ENCODE assay signal across 7 cellular contexts in the genomic region with DNA sequence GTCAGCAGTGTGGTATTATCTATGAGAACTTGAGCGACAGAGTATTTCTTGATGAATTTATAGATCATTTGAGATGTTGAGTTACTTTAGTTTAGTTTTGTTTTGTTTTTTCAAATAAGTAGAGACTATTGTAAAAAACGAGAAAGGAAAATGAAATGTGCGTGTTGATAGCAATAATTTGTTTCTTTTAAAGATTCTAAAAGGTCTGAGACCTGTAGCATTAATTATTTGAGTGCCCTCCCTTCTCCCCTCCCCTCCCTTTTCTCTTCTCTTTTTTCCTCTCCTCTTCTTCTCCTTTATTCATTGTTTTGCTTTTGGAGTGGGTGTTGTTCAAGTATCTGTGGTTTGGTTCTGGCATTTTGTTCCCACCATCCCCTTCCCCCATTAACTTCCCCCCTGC. TPM values are rescaled to one million over a fixed set of nuclear protein-coding genes. Genes with fewer than 3 reads are reported as not detected.
DNase-seq lines count a peak whose midpoint lies in the region; ATAC-seq, FAIRE-seq and TF ChIP-seq lines count a peak whose summit lies in the region.
"Not testable (repeated sequence)": the region's sequence is repeated elsewhere in the genome, so short reads cannot be mapped to it uniquely, and the experiment has no call there.

No MANE protein-coding gene starts in this region.

- H4K5ac ChIP-seq in H1 (ENCODE audit: insufficient read length, low read depth, low read length) = not testable (repeated sequence)

- H3K23me2 ChIP-seq in H1 (ENCODE audit: low read depth, low read length) = not testable (repeated sequence)

- BruUV-seq in Calu3 (replicated peaks; lab: Mats Ljungman, UMichigan) = TSS peak; percentile 36
- BruUV-seq in PC-9 (replicated peaks; lab: Mats Ljungman, UMichigan) = TSS peak; percentile 14

- not testable (repeated sequence) for H3K4me2 ChIP-seq in PC-9; H1 (ENCODE audit: insufficient read depth in 1 of 2, low read depth in 2 of 2, low read length in 2 of 2)

- H3K56ac ChIP-seq in H1 (replicated peaks; ENCODE audit: insufficient read length, low read depth, low read length) = not testable (repeated sequence)

- not testable (repeated sequence) for H3K36me3 Mint-ChIP-seq in Calu3 (ENCODE audit: insufficient read depth, unreplicated experiment); activated naive CD8-positive, alpha-beta T cell treated with anti-CD3 and anti-CD28 coated beads for 36 hours; naive thymus-derived CD4-positive, alpha-beta T cell
- H3K36me3 Mint-ChIP-seq in activated CD8-positive, alpha-beta T cell treated with anti-CD3 and anti-CD28 coated beads, Interleukin-2, amount 10 ng/mL, durations not matched to agents 7 days and 5 days (ENCODE audit: low read depth) = peaks cover 26% of the 10 kb centered on the region
- peaks cover 18% of the 10 kb centered on the region for H3K36me3 Mint-ChIP-seq in stimulated activated memory B cell treated with anti-CD40 and anti-IgM and Interleukin-4, amounts not matched to agents 10 μg/mL and 1 μg/mL and 100 μg/mL, for 72 hours

- H3K23ac ChIP-seq in H1 (ENCODE audit: insufficient read length) = not testable (repeated sequence)

- intact Hi-C loops in Calu3 (cut with micrococcal nuclease; ENCODE audit: unreplicated experiment) = not testable (repeated sequence)
- intact Hi-C loops in PC-9 (cut with micrococcal nuclease; ENCODE audit: unreplicated experiment) = loop anchor here (10.0 kb wide), 1 partner anchor 115 kb away; the partner anchor contains the start of gene NCBP2
- intact Hi-C loops in naive thymus-derived CD4-positive, alpha-beta T cell (cut with micrococcal nuclease) = loop anchor here (10.0 kb wide), 1 partner anchor 225 kb away; no protein-coding TSS in a partner anchor

- not testable (repeated sequence) for H3K9me2 ChIP-seq in PC-9 (ENCODE audit: insufficient read depth)

- not testable (repeated sequence) for H3K4me3 Mint-ChIP-seq in Calu3 (ENCODE audit: low read depth, unreplicated experiment); activated CD8-positive, alpha-beta T cell treated with anti-CD3 and anti-CD28 coated beads, Interleukin-2, amount 10 ng/mL, durations not matched to agents 7 days and 5 days; activated naive CD8-positive, alpha-beta T cell treated with anti-CD3 and anti-CD28 coated beads for 36 hours; naive thymus-derived CD4-positive, alpha-beta T cell; stimulated activated memory B cell treated with anti-CD40 and anti-IgM and Interleukin-4, amounts not matched to agents 10 μg/mL and 1 μg/mL and 100 μg/mL, for 72 hours

- H3F3A ChIP-seq in PC-9 (ENCODE audit: insufficient read depth, low read depth) = not testable (repeated sequence)

- not testable (repeated sequence) for H2BK20ac ChIP-seq in H1 (ENCODE audit: low read length)

- TF ChIP-seq RAD21 in H1 (IDR thresholded peaks at IDR 0.05 in 1 of 2, conservative IDR thresholded peaks at IDR 0.05 in 1 of 2; ENCODE audit: low read depth in 2 of 2, low read length in 2 of 2) = not testable (repeated sequence)

- not testable (repeated sequence) for H4K20me1 ChIP-seq in PC-9 (ENCODE audit: insufficient read depth); H1 (replicated peaks in 1 of 2; ENCODE audit: control insufficient read depth in 1 of 2, insufficient read depth in 2 of 2, low read length in 2 of 2)

- ATAC-seq in activated CD8-positive, alpha-beta T cell treated with anti-CD3 and anti-CD28 coated beads, Interleukin-2, amount 10 ng/mL, durations not matched to agents 7 days and 5 days; naive thymus-derived CD4-positive, alpha-beta T cell; stimulated activated memory B cell treated with anti-CD40 and anti-IgM and Interleukin-4, amounts not matched to agents 10 μg/mL and 1 μg/mL and 100 μg/mL, for 72 hours: not testable (repeated sequence)

- not testable (repeated sequence) for H3K79me2 ChIP-seq in PC-9 (ENCODE audit: low read depth); H1 (ENCODE audit: control insufficient read depth in 1 of 2, insufficient read depth in 2 of 2, low read length in 2 of 2)

- not testable (repeated sequence) for H3K18ac ChIP-seq in H1 (ENCODE audit: extremely low read depth, low read length)

- H3K9me3 ChIP-seq in PC-9 (ENCODE audit: insufficient read depth, low read depth); H1 (ENCODE audit: insufficient read depth in 2 of 2, low read depth in 1 of 2, low read length in 1 of 2); naive thymus-derived CD4-positive, alpha-beta T cell (ENCODE audit: control insufficient read depth in 2 of 3, low read length in 3 of 3): not testable (repeated sequence)

- H3K4me1 ChIP-seq in PC-9 (replicated peaks; ENCODE audit: insufficient read depth); H1 (replicated peaks in 1 of 4; ENCODE audit: control insufficient read depth in 3 of 4, insufficient read depth in 4 of 4, low read length in 3 of 4); naive thymus-derived CD4-positive, alpha-beta T cell (ENCODE audit: control insufficient read depth in 2 of 2, insufficient read depth in 2 of 2, low read length in 2 of 2): not testable (repeated sequence)

- H2BK120ac ChIP-seq in H1 (replicated peaks; ENCODE audit: low read depth, low read length) = not testable (repeated sequence)

- not testable (repeated sequence) for H3K9me3 Mint-ChIP-seq in Calu3 (ENCODE audit: low read depth, unreplicated experiment); activated CD8-positive, alpha-beta T cell treated with anti-CD3 and anti-CD28 coated beads, Interleukin-2, amount 10 ng/mL, durations not matched to agents 7 days and 5 days (ENCODE audit: insufficient read depth); activated naive CD8-positive, alpha-beta T cell treated with anti-CD3 and anti-CD28 coated beads for 36 hours; naive thymus-derived CD4-positive, alpha-beta T cell; stimulated activated memory B cell treated with anti-CD40 and anti-IgM and Interleukin-4, amounts not matched to agents 10 μg/mL and 1 μg/mL and 100 μg/mL, for 72 hours

- H3K4ac ChIP-seq in H1 (replicated peaks; ENCODE audit: insufficient read length, low read depth, low read length) = not testable (repeated sequence)

- not testable (repeated sequence) for H3K79me1 ChIP-seq in H1 (ENCODE audit: low read depth, low read length)

- H3K27me3 Mint-ChIP-seq in Calu3 (ENCODE audit: unreplicated experiment); activated CD8-positive, alpha-beta T cell treated with anti-CD3 and anti-CD28 coated beads, Interleukin-2, amount 10 ng/mL, durations not matched to agents 7 days and 5 days (ENCODE audit: low read depth); activated naive CD8-positive, alpha-beta T cell treated with anti-CD3 and anti-CD28 coated beads for 36 hours; naive thymus-derived CD4-positive, alpha-beta T cell; stimulated activated memory B cell treated with anti-CD40 and anti-IgM and Interleukin-4, amounts not matched to agents 10 μg/mL and 1 μg/mL and 100 μg/mL, for 72 hours: not testable (repeated sequence)

- not testable (repeated sequence) for H3K9ac ChIP-seq in H1 (replicated peaks in 1 of 4; ENCODE audit: extremely low read depth in 1 of 4, low read depth in 3 of 4, low read length in 3 of 4)

- not testable (repeated sequence) for TF ChIP-seq POLR2A in H1 (IDR thresholded peaks at IDR 0.05; ENCODE audit: control extremely low read depth in 1 of 2, low read depth in 2 of 2, low read length in 2 of 2)

- not testable (repeated sequence) for H3K4me3 ChIP-seq in PC-9; H1 (ENCODE audit: extremely low read depth in 1 of 4, insufficient read depth in 2 of 4, low read depth in 3 of 4, low read length in 4 of 4); naive thymus-derived CD4-positive, alpha-beta T cell (ENCODE audit: low read length)

- DNase-seq in Calu3; PC-9; activated CD8-positive, alpha-beta T cell treated with anti-CD3 and anti-CD28 coated beads, Interleukin-2, amount 10 ng/mL, durations not matched to agents 7 days and 5 days; activated naive CD8-positive, alpha-beta T cell treated with anti-CD3 and anti-CD28 coated beads for 36 hours; H1 (ENCODE audit: low read depth in 1 of 2, low spot score in 2 of 2); naive thymus-derived CD4-positive, alpha-beta T cell: not testable (repeated sequence)

- not testable (repeated sequence) for H3K27ac Mint-ChIP-seq in Calu3 (ENCODE audit: unreplicated experiment)
- peak overlapping the region; percentile 35 for H3K27ac Mint-ChIP-seq in activated CD8-positive, alpha-beta T cell treated with anti-CD3 and anti-CD28 coated beads, Interleukin-2, amount 10 ng/mL, durations not matched to agents 7 days and 5 days
- H3K27ac Mint-ChIP-seq in activated naive CD8-positive, alpha-beta T cell treated with anti-CD3 and anti-CD28 coated beads for 36 hours = peak overlapping the region; percentile 52
- H3K27ac Mint-ChIP-seq in naive thymus-derived CD4-positive, alpha-beta T cell = peak overlapping the region in 5 of 9 donors; percentile 15 to 65 (median 43)
- H3K27ac Mint-ChIP-seq in stimulated activated memory B cell treated with anti-CD40 and anti-IgM and Interleukin-4, amounts not matched to agents 10 μg/mL and 1 μg/mL and 100 μg/mL, for 72 hours = peak overlapping the region; percentile 41

- peak; percentile 39 for FAIRE-seq in H1 (lab: Jason Lieb, UNC)

- not testable (repeated sequence) for H2AFZ ChIP-seq in PC-9; H1 (ENCODE audit: low read length)

- 92 to 100% methylated on average over 2 to 3 of the region's 3 CpGs for WGBS in H1 (ENCODE audit: extremely low coverage in 1 of 2, insufficient coverage in 1 of 2, insufficient read length in 1 of 2, insufficient replicate concordance in 2 of 2, low coverage in 1 of 2, low lambda C conversion rate in 2 of 2, missing lambda C conversion rate in 1 of 2), 2 experiments

- not testable (repeated sequence) for H4K91ac ChIP-seq in H1 (replicated peaks; ENCODE audit: insufficient read length, low read length)

- not testable (repeated sequence) for H3K4me1 Mint-ChIP-seq in Calu3 (ENCODE audit: low read depth, unreplicated experiment); activated CD8-positive, alpha-beta T cell treated with anti-CD3 and anti-CD28 coated beads, Interleukin-2, amount 10 ng/mL, durations not matched to agents 7 days and 5 days (ENCODE audit: low read depth); activated naive CD8-positive, alpha-beta T cell treated with anti-CD3 and anti-CD28 coated beads for 36 hours; naive thymus-derived CD4-positive, alpha-beta T cell; stimulated activated memory B cell treated with anti-CD40 and anti-IgM and Interleukin-4, amounts not matched to agents 10 μg/mL and 1 μg/mL and 100 μg/mL, for 72 hours

- not testable (repeated sequence) for H2AK5ac ChIP-seq in H1 (ENCODE audit: low read depth, low read length)

- not testable (repeated sequence) for TF ChIP-seq CTCF in Calu3 (IDR thresholded peaks at IDR 0.05; ENCODE audit: unreplicated experiment); PC-9 (conservative IDR thresholded peaks at IDR 0.05); H1 (IDR thresholded peaks at IDR 0.05; ENCODE audit: control extremely low read depth in 1 of 3, insufficient read depth in 1 of 3, low read depth in 1 of 3, low read length in 3 of 3)

- CTCF ChIA-PET in Calu3 (lab: Charles Lee); activated CD8-positive, alpha-beta T cell treated with anti-CD3 and anti-CD28 coated beads, Interleukin-2, amount 10 ng/mL, durations not matched to agents 7 days and 5 days (lab: Charles Lee): not testable (repeated sequence)
- CTCF ChIA-PET in PC-9 (lab: Charles Lee) = interaction anchor here (0.6 kb wide), 1 partner anchor 375 kb away, joined by 3 read pairs; no protein-coding TSS in a partner anchor
- CTCF ChIA-PET in H1 (lab: Charles Lee; ENCODE audit: partially characterized antibody) = interaction anchor here (0.6 kb wide), 1 partner anchor 134 kb away, joined by 3 read pairs; no protein-coding TSS in a partner anchor
- CTCF ChIA-PET in naive thymus-derived CD4-positive, alpha-beta T cell (lab: Charles Lee) = interaction anchor here (0.7 to 0.8 kb wide), 2 partner anchors 20 to 223 kb away, joined by 3 read pairs; no protein-coding TSS in a partner anchor

- H4K8ac ChIP-seq in H1 (ENCODE audit: extremely low read depth, insufficient read depth, low read length) = not testable (repeated sequence)

- H3K36me3 ChIP-seq in PC-9 (ENCODE audit: low read depth) = peaks cover 20% of the 10 kb centered on the region; the same call in 1 of the 2 replicates
- H3K36me3 ChIP-seq in H1 (ENCODE audit: control insufficient read depth in 2 of 4, insufficient read depth in 4 of 4, low read length in 3 of 4) = peaks cover 0 to 36% (median 10%) of the 10 kb centered on the region in 4 experiments; a peak in 7 of 8 replicates
- peaks cover 2 to 30% (median 6%) of the 10 kb centered on the region in 3 experiments for H3K36me3 ChIP-seq in naive thymus-derived CD4-positive, alpha-beta T cell (ENCODE audit: control insufficient read depth in 2 of 3, insufficient read depth in 3 of 3, low read length in 3 of 3)

- not testable (repeated sequence) for H3K27me3 ChIP-seq in PC-9 (ENCODE audit: insufficient read depth, low read depth); H1 (replicated peaks in 1 of 4; ENCODE audit: control insufficient read depth in 3 of 4, extremely low read depth in 1 of 4, insufficient read depth in 3 of 4, low read length in 3 of 4); naive thymus-derived CD4-positive, alpha-beta T cell (ENCODE audit: control insufficient read depth in 2 of 2, insufficient read depth in 2 of 2, low read length in 2 of 2)

- H2BK5ac ChIP-seq in H1 (ENCODE audit: low read depth, low read length) = not testable (repeated sequence)

- H2BK12ac ChIP-seq in H1 (ENCODE audit: low read depth, low read length) = not testable (repeated sequence)

- H2BK15ac ChIP-seq in H1 (ENCODE audit: low read length) = not testable (repeated sequence)

- not testable (repeated sequence) for H3K27ac ChIP-seq in PC-9; H1 (ENCODE audit: low read depth, low read length); naive thymus-derived CD4-positive, alpha-beta T cell (ENCODE audit: low read depth, low read length)

- not testable (repeated sequence) for H3K14ac ChIP-seq in H1 (ENCODE audit: insufficient read length)

- TF ChIP-seq EP300 in H1 (IDR thresholded peaks at IDR 0.05; ENCODE audit: borderline replicate concordance in 1 of 2, low read depth in 2 of 2, low read length in 2 of 2) = not testable (repeated sequence)

- POLR2A ChIA-PET in PC-9 (lab: Charles Lee; ENCODE audit: unreplicated experiment) = interaction anchor here (0.6 kb wide), 1 partner anchor 45 kb away, joined by 3 read pairs; no protein-coding TSS in a partner anchor
- POLR2A ChIA-PET in activated CD8-positive, alpha-beta T cell treated with anti-CD3 and anti-CD28 coated beads, Interleukin-2, amount 10 ng/mL, durations not matched to agents 7 days and 5 days (lab: Charles Lee); H1 (lab: Charles Lee; ENCODE audit: partially characterized antibody); naive thymus-derived CD4-positive, alpha-beta T cell (lab: Charles Lee): not testable (repeated sequence)

RNA-seq across cellular contexts. Expression of gene SENP5, which starts 38.1 kb away (rescaled TPM):
- total RNA-seq in Calu3 (2022) = 34.0 and 35.2 TPM in 2 replicates
- total RNA-seq in PC-9 (2021) = 52.3 and 60.9 TPM in 2 replicates
- 10 to 100 TPM; 32.2 to 37.0 TPM for total RNA-seq in activated CD8-positive, alpha-beta T cell treated with anti-CD3 and anti-CD28 coated beads, Interleukin-2, amount 10 ng/mL, durations not matched to agents 7 days and 5 days
- 10 to 100 TPM; 28.1 to 31.9 TPM for total RNA-seq in activated naive CD8-positive, alpha-beta T cell treated with anti-CD3 and anti-CD28 coated beads for 36 hours
- 27.3 TPM in 2 replicates for total RNA-seq in H1 (2021; fragmentation: NEBNext Ultra II Directional; extraction: Animal tissue kit (Norgen Biotek cat#: 25700))
- 4.8 and 6.7 TPM in 2 replicates for polyA plus RNA-seq in H1 (2011; rRNA removed)
- polyA plus RNA-seq in H1 (2011; cell fraction: cytosol; rRNA removed) = 7.0 TPM
- 11.4 TPM for polyA plus RNA-seq in H1 (2011; cell fraction: nucleus; rRNA removed)
- 10.4 to 15.0 TPM (median 12.8 TPM) in 4 replicates for polyA plus RNA-seq in H1 (2012, experiment 1 of 2)
- 0.72 TPM for polyA plus RNA-seq in H1 (2012, experiment 2 of 2)
- polyA plus RNA-seq in H1 (2013, experiment 1 of 2) = 17.2 TPM
- polyA plus RNA-seq in H1 (2013, experiment 2 of 2) = 18.7 TPM
- polyA minus RNA-seq in H1 (2011; rRNA and poly(A)+ RNA removed) = 77.6 and 92.7 TPM in 2 replicates
- polyA minus RNA-seq in H1 (2011; cell fraction: cytosol; rRNA and poly(A)+ RNA removed) = 23.9 TPM
- polyA minus RNA-seq in H1 (2011; cell fraction: nucleus; rRNA and poly(A)+ RNA removed) = 57.7 TPM
- 10 to 100 TPM; 40.6 to 59.4 (median 43.1) TPM for total RNA-seq in naive thymus-derived CD4-positive, alpha-beta T cell
- 1 to 10 TPM; 6.8 to 7.5 TPM for polyA plus RNA-seq in naive thymus-derived CD4-positive, alpha-beta T cell
